ENCODE assay signal across 1 cellular context in genomic region chr15:35999211-35999610, GRCh38.
TF ChIP-seq lines count a peak whose summit lies in the region.

No MANE protein-coding gene starts in this region.

TF ChIP-seq in HEK293, 187 proteins besides CTCF, POLR2A, EP300 and RAD21 (continued from another document):
- TF ChIP-seq PRDM6 (tag by site-specific recombination; IDR thresholded peaks at IDR 0.05), result peak; percentile 37; the same call in 1 of the 2 replicates
- no peak for TF ChIP-seq HOXA7 (CRISPR knock-in tag; IDR thresholded peaks at IDR 0.05; ENCODE audit: borderline replicate concordance)
- no peak for TF ChIP-seq ZNF324 (tag by site-specific recombination; IDR thresholded peaks at IDR 0.05)
- no peak for TF ChIP-seq ZNF518A (tag by site-specific recombination; conservative IDR thresholded peaks at IDR 0.05; ENCODE audit: low read depth)
- no peak for TF ChIP-seq GFI1B (tag by site-specific recombination; IDR thresholded peaks at IDR 0.05)
- TF ChIP-seq ZNF239 (tag by site-specific recombination; IDR thresholded peaks at IDR 0.05), result no peak
- no peak for TF ChIP-seq PRDM2 (tag by site-specific recombination; IDR thresholded peaks at IDR 0.05; ENCODE audit: borderline replicate concordance)
- no peak for TF ChIP-seq ZNF140 (tag by site-specific recombination; IDR thresholded peaks at IDR 0.05)
- TF ChIP-seq TSHZ1 (tag by site-specific recombination; IDR thresholded peaks at IDR 0.05; ENCODE audit: borderline replicate concordance), result no peak
- TF ChIP-seq ZFP41 (tag by site-specific recombination; IDR thresholded peaks at IDR 0.05; ENCODE audit: borderline replicate concordance), result no peak
- no peak for TF ChIP-seq ZNF426 (tag by site-specific recombination; IDR thresholded peaks at IDR 0.05)
